ENCODE assay signal across 25 cellular contexts in the genomic region with DNA sequence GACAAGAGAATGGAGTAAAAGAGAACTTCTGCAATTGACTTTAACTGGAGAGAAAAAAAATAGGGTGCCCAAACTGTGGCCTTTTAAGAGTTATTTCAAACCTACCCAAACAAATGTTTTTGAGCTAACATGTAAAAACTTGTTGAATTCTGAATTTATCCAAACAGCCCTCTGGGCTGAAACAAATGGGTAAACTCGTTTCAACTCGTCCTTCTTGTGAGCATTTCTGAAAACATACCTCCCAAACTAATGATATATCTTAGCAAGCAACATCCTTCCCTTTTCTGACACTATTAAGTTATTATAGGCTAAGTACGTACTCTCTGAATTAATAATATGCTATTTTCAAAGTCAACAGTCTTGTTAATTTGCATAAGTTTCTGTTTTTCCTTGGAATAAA.
"Had no signal": no experiment of that assay in that cellular context is flagged by ENCODE, and none has a peak within 500 bp of the region (broad histone marks: within the 10 kb centered on the region; RNA-seq: fewer than 3 reads in every experiment).

No MANE protein-coding gene starts in this region.

- H3K9me3 Mint-ChIP-seq: activated CD4-positive, alpha-beta memory T cell treated with anti-CD3 and anti-CD28 coated beads, Interleukin-2, amount 10 ng/mL, durations not matched to agents 7 days and 5 days; activated CD4-positive, alpha-beta T cell treated with anti-CD3 and anti-CD28 coated beads, Interleukin-2, amount 10 ng/mL, durations not matched to agents 7 days and 5 days; activated T-cell treated with anti-CD3 and anti-CD28 coated beads, Interleukin-2, amount 50 U/mL, for 4 hours; activated T-helper 17 cell treated with anti-CD3 and anti-CD28 coated beads, Interleukin-2, amount 50 U/mL, for 72 hours; central memory CD8-positive, alpha-beta T cell had no signal

- H3K27ac ChIP-seq: brain microvascular endothelial cell, left lung, lower lobe of right lung, pancreas, prostate gland, suprapubic skin, tibial nerve had no signal

- H3K4me1 Mint-ChIP-seq: activated CD4-positive, alpha-beta memory T cell treated with anti-CD3 and anti-CD28 coated beads, Interleukin-2, amount 10 ng/mL, durations not matched to agents 7 days and 5 days; activated CD4-positive, alpha-beta T cell treated with anti-CD3 and anti-CD28 coated beads, Interleukin-2, amount 10 ng/mL, durations not matched to agents 7 days and 5 days; activated T-helper 17 cell treated with anti-CD3 and anti-CD28 coated beads, Interleukin-2, amount 50 U/mL, for 72 hours; central memory CD8-positive, alpha-beta T cell; nephron progenitor cell; stimulated activated naive B cell treated with anti-CD40 and anti-IgM and Interleukin-4, amounts not matched to agents 10 μg/mL and 1 μg/mL and 100 μg/mL, for 72 hours had no signal

- H3K4me1 ChIP-seq: pancreas, prostate gland had no signal

- H3K27me3 ChIP-seq: brain microvascular endothelial cell, left lung, pancreas, suprapubic skin, tibial nerve had no signal

- DNase-seq: activated CD4-positive, alpha-beta memory T cell treated with anti-CD3 and anti-CD28 coated beads, Interleukin-2, amount 10 ng/mL, durations not matched to agents 7 days and 5 days; activated CD4-positive, alpha-beta T cell treated with anti-CD3 and anti-CD28 coated beads, Interleukin-2, amount 10 ng/mL, durations not matched to agents 7 days and 5 days; activated CD4-positive, CD25-positive, alpha-beta regulatory T cell treated with anti-CD3 and anti-CD28 coated beads, Interleukin-2, amount 50 U/mL, for 72 hours; activated gamma-delta T cell treated with Interleukin-2 at 50 U/mL for 16 hours; activated naive CD4-positive, alpha-beta T cell treated with anti-CD3 and anti-CD28 coated beads, Interleukin-2, amount 50 U/mL, for 16 hours; activated T-cell treated with anti-CD3 and anti-CD28 coated beads, Interleukin-2, amount 50 U/mL, for 4 hours; amniotic stem cell; brain microvascular endothelial cell; dermis blood vessel endothelial cell; effector CD4-positive, alpha-beta T cell; head of caudate nucleus; left lung; lower lobe of right lung; mesendoderm; mucosa of descending colon; nephron progenitor cell; pancreas; retina; stimulated activated naive B cell treated with anti-CD40 and anti-IgM and Interleukin-4, amounts not matched to agents 10 μg/mL and 1 μg/mL and 100 μg/mL, for 72 hours; T-helper 2 cell had no signal

- H3K36me3 Mint-ChIP-seq: stimulated activated naive B cell treated with anti-CD40 and anti-IgM and Interleukin-4, amounts not matched to agents 10 μg/mL and 1 μg/mL and 100 μg/mL, for 72 hours had no signal

- H3K27me3 Mint-ChIP-seq: central memory CD8-positive, alpha-beta T cell; stimulated activated naive B cell treated with anti-CD40 and anti-IgM and Interleukin-4, amounts not matched to agents 10 μg/mL and 1 μg/mL and 100 μg/mL, for 72 hours had no signal

- H3K9me3 ChIP-seq: left lung, lower lobe of right lung, mucosa of descending colon, pancreas, prostate gland, suprapubic skin had no signal

- H3K27ac Mint-ChIP-seq: activated CD4-positive, alpha-beta memory T cell treated with anti-CD3 and anti-CD28 coated beads, Interleukin-2, amount 10 ng/mL, durations not matched to agents 7 days and 5 days; activated CD4-positive, alpha-beta T cell treated with anti-CD3 and anti-CD28 coated beads, Interleukin-2, amount 10 ng/mL, durations not matched to agents 7 days and 5 days; activated T-helper 17 cell treated with anti-CD3 and anti-CD28 coated beads, Interleukin-2, amount 50 U/mL, for 72 hours; nephron progenitor cell; stimulated activated naive B cell treated with anti-CD40 and anti-IgM and Interleukin-4, amounts not matched to agents 10 μg/mL and 1 μg/mL and 100 μg/mL, for 72 hours had no signal

- H3K4me3 Mint-ChIP-seq: activated CD4-positive, alpha-beta memory T cell treated with anti-CD3 and anti-CD28 coated beads, Interleukin-2, amount 10 ng/mL, durations not matched to agents 7 days and 5 days; activated CD4-positive, alpha-beta T cell treated with anti-CD3 and anti-CD28 coated beads, Interleukin-2, amount 10 ng/mL, durations not matched to agents 7 days and 5 days; activated T-cell treated with anti-CD3 and anti-CD28 coated beads, Interleukin-2, amount 50 U/mL, for 4 hours; activated T-helper 17 cell treated with anti-CD3 and anti-CD28 coated beads, Interleukin-2, amount 50 U/mL, for 72 hours; central memory CD8-positive, alpha-beta T cell; nephron progenitor cell; stimulated activated naive B cell treated with anti-CD40 and anti-IgM and Interleukin-4, amounts not matched to agents 10 μg/mL and 1 μg/mL and 100 μg/mL, for 72 hours had no signal
